In the genomic region with DNA sequence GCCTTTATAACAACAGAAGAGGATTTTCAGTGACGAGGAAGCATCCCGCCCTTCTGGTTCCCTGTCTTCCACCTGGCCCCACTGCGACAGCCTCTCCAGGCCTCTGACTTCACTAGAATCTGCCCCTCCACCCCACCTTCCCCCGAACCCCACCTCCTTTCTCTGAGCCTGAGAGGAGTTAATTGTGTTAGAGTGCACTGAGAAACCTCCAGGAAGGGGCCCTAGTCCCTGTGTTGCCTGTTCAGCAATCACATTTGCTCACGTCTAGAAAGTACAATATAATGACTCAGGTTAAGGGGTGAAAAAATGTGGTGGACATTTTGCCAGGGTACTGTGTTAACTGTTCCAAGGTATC, we compare ENCODE assay signal across 9 cellular contexts. TPM values are rescaled to one million over a fixed set of nuclear protein-coding genes. Genes with fewer than 3 reads are reported as not detected.
DNase-seq lines count a peak whose midpoint lies in the region; ATAC-seq and TF ChIP-seq lines count a peak whose summit lies in the region.
"Had no signal": no experiment of that assay in that cellular context is flagged by ENCODE, and none has a peak within 500 bp of the region (broad histone marks: within the 10 kb centered on the region; RNA-seq: fewer than 3 reads in every experiment).

No MANE protein-coding gene starts in this region.

- no peaks in the 10 kb centered on the region for H3K36me3 ChIP-seq in CD4-positive, alpha-beta memory T cell (ENCODE audit: insufficient read depth, low read length)

- CTCF ChIA-PET in CD4-positive, alpha-beta memory T cell (lab: Charles Lee; ENCODE audit: partially characterized antibody) = interaction anchor here (1.0 to 5.0 kb wide), 10 partner anchors 10 to 89 kb away, joined by 3 to 45 read pairs (median 12); no protein-coding TSS in a partner anchor

- peaks cover 5% of the 10 kb centered on the region in 2 donors for H3K36me3 Mint-ChIP-seq in CD4-positive, alpha-beta memory T cell
- no peaks in the 10 kb centered on the region for H3K36me3 Mint-ChIP-seq in activated naive CD4-positive, alpha-beta T cell treated with anti-CD3 and anti-CD28 coated beads, Interleukin-2, amount 50 U/mL, for 24 hours
- no peaks in the 10 kb centered on the region for H3K36me3 Mint-ChIP-seq in naive thymus-derived CD8-positive, alpha-beta T cell

- peaks cover 72% of the 10 kb centered on the region for H3K4me1 ChIP-seq in CD4-positive, alpha-beta memory T cell (ENCODE audit: insufficient read depth, low read length)

- H3K27me3 Mint-ChIP-seq in CD4-positive, alpha-beta memory T cell = no peaks in the 10 kb centered on the region
- H3K27me3 Mint-ChIP-seq in activated naive CD4-positive, alpha-beta T cell treated with anti-CD3 and anti-CD28 coated beads, Interleukin-2, amount 50 U/mL, for 24 hours = no peaks in the 10 kb centered on the region
- no peaks in the 10 kb centered on the region for H3K27me3 Mint-ChIP-seq in naive thymus-derived CD8-positive, alpha-beta T cell

- no peaks in the 10 kb centered on the region for H3K27me3 ChIP-seq in CD4-positive, alpha-beta memory T cell (ENCODE audit: insufficient read depth, low read length)

- H3K4me1 Mint-ChIP-seq in CD4-positive, alpha-beta memory T cell = peaks cover 52 to 81% (median 72%) of the 10 kb centered on the region in 4 donors
- peaks cover 80% of the 10 kb centered on the region for H3K4me1 Mint-ChIP-seq in activated naive CD4-positive, alpha-beta T cell treated with anti-CD3 and anti-CD28 coated beads, Interleukin-2, amount 50 U/mL, for 24 hours
- H3K4me1 Mint-ChIP-seq in naive thymus-derived CD8-positive, alpha-beta T cell = peaks cover 24 to 88% (median 56%) of the 10 kb centered on the region in 4 donors

- no peak for ATAC-seq in naive thymus-derived CD8-positive, alpha-beta T cell
- no peak for ATAC-seq in GM19351 (IDR thresholded peaks at IDR 0.05; ENCODE audit: unreplicated experiment)
- ATAC-seq in left ventricle myocardium superior = no peak

- intact Hi-C loops in CD4-positive, alpha-beta memory T cell (cut with micrococcal nuclease) = no loop called here
- intact Hi-C loops in left ventricle myocardium superior (cut with micrococcal nuclease) = no loop called here

- no peaks in the 10 kb centered on the region for H3K9me3 ChIP-seq in CD4-positive, alpha-beta memory T cell (ENCODE audit: control insufficient read depth in 1 of 2, low read length in 2 of 2)

- no peaks in the 10 kb centered on the region for H3K9me3 Mint-ChIP-seq in CD4-positive, alpha-beta memory T cell
- H3K9me3 Mint-ChIP-seq in activated naive CD4-positive, alpha-beta T cell treated with anti-CD3 and anti-CD28 coated beads, Interleukin-2, amount 50 U/mL, for 24 hours = no peaks in the 10 kb centered on the region
- no peaks in the 10 kb centered on the region for H3K9me3 Mint-ChIP-seq in naive thymus-derived CD8-positive, alpha-beta T cell

- H3K27ac Mint-ChIP-seq in CD4-positive, alpha-beta memory T cell = peak overlapping the region; percentile 75 to 93 (median 84)
- peak overlapping the region; percentile 79 for H3K27ac Mint-ChIP-seq in activated naive CD4-positive, alpha-beta T cell treated with anti-CD3 and anti-CD28 coated beads, Interleukin-2, amount 50 U/mL, for 24 hours
- peak overlapping the region in 7 of 10 donors; percentile 9 to 91 (median 67) for H3K27ac Mint-ChIP-seq in naive thymus-derived CD8-positive, alpha-beta T cell

- H3K4me3 Mint-ChIP-seq in CD4-positive, alpha-beta memory T cell = peak overlapping the region; percentile 5 to 85 (median 71)
- no peak overlapping the region for H3K4me3 Mint-ChIP-seq in activated naive CD4-positive, alpha-beta T cell treated with anti-CD3 and anti-CD28 coated beads, Interleukin-2, amount 50 U/mL, for 24 hours
- peak overlapping the region in 2 of 10 donors; percentile 15 to 59 for H3K4me3 Mint-ChIP-seq in naive thymus-derived CD8-positive, alpha-beta T cell

- POLR2A ChIA-PET in CD4-positive, alpha-beta memory T cell (lab: Charles Lee; ENCODE audit: partially characterized antibody) = interaction anchor here (1.4 to 10.7 kb wide), 7 partner anchors 11 to 88 kb away, joined by 5 to 296 read pairs (median 19); a partner anchor contains a TSS
- POLR2A ChIA-PET in naive thymus-derived CD8-positive, alpha-beta T cell (lab: Charles Lee) = interaction anchor here (1.2 to 1.7 kb wide), 3 partner anchors 20 to 37 kb away, joined by 3 to 4 read pairs (median 3); no protein-coding TSS in a partner anchor

- no peak overlapping the region for H3K4me3 ChIP-seq in CD4-positive, alpha-beta memory T cell (ENCODE audit: low read length in 2 of 2)
- no peak overlapping the region for H3K4me3 ChIP-seq in NB4 (ENCODE audit: low read depth, low read length)

- peak overlapping the region; percentile 59 for H3K27ac ChIP-seq in CD4-positive, alpha-beta memory T cell (ENCODE audit: low read depth, low read length)

- no peak for TF ChIP-seq POLR2A in NB4 (IDR thresholded peaks at IDR 0.05; ENCODE audit: extremely low read depth, insufficient read length)

- TF ChIP-seq CTCF in NB4 (IDR thresholded peaks at IDR 0.05; ENCODE audit: low read depth, low read length) = no peak

- peak in 1 of 5 donors; percentile 41 for DNase-seq in CD4-positive, alpha-beta memory T cell
- peak; percentile 78 for DNase-seq in NB4 (ENCODE audit: low read depth)
- no peak for DNase-seq in naive thymus-derived CD8-positive, alpha-beta T cell
- no peak for DNase-seq in anterior cingulate cortex (lab: John Stamatoyannopoulos, UW)
- no peak for DNase-seq in NCI-H748 (lab: John Stamatoyannopoulos, UW; ENCODE audit: unreplicated experiment)
- no peak for DNase-seq in left ventricle myocardium superior
- DNase-seq: cortex of kidney had no signal

RNA-seq across cellular contexts. Expression of a gene that starts 38.8 kb away (rescaled TPM):
- 10 to 100 TPM; 57.8 to 57.9 TPM for total RNA-seq in CD4-positive, alpha-beta memory T cell
- polyA plus RNA-seq in CD4-positive, alpha-beta memory T cell = 10 to 100 TPM in 1 of 2 donors, 1 to 10 TPM in 1; 3.3 to 16.6 TPM
- 10 to 100 TPM; 21.7 to 23.7 TPM for total RNA-seq in naive thymus-derived CD8-positive, alpha-beta T cell
- polyA plus RNA-seq in naive thymus-derived CD8-positive, alpha-beta T cell = 10 to 100 TPM in 1 of 3 donors, 1 to 10 TPM in 2; 4.3 to 10.2 (median 5.3) TPM
- 7.1 TPM for total RNA-seq in left ventricle myocardium superior
